Comparison of ENCODE assay signal across 8 cellular contexts in genomic region chr1:184387871-184388670, GRCh38. TPM values are rescaled to one million over a fixed set of nuclear protein-coding genes. Genes with fewer than 3 reads are reported as not detected.
A peak's percentile ranks its signal among the peaks of the same experiment; 100 is the strongest.
DNase-seq lines count a peak whose midpoint lies in the region; ATAC-seq, FAIRE-seq and TF ChIP-seq lines count a peak whose summit lies in the region.

No MANE protein-coding gene starts in this region.

- intact Hi-C loops in prostate gland (cut with DNase I), result loop anchor here (2.0 to 10.0 kb wide), 5 partner anchors 94 to 313 kb away; no protein-coding TSS in a partner anchor

- TF ChIP-seq POLR2A in prostate gland (IDR thresholded peaks at IDR 0.05), result peak; percentile 30

- no peaks in the 10 kb centered on the region for H4K20me1 ChIP-seq in astrocyte (ENCODE audit: insufficient read depth, low read length)

- peaks cover 22% of the 10 kb centered on the region for H3K4me1 Mint-ChIP-seq in astrocyte (ENCODE audit: low read depth, unreplicated experiment)

- peak overlapping the region; percentile 76 for H3K4me3 ChIP-seq in astrocyte (ENCODE audit: insufficient read depth, low read depth, low read length)
- peak overlapping the region; percentile 98 for H3K4me3 ChIP-seq in prostate gland

- peaks cover 7% of the 10 kb centered on the region for H3K27me3 Mint-ChIP-seq in astrocyte (ENCODE audit: low read depth, unreplicated experiment)

- ATAC-seq in GM18858 (IDR thresholded peaks at IDR 0.05; ENCODE audit: unreplicated experiment), result no peak

- H3K79me2 ChIP-seq in astrocyte (ENCODE audit: insufficient read depth, low read length), result peaks cover 4% of the 10 kb centered on the region

- H3K9me3 Mint-ChIP-seq in astrocyte (ENCODE audit: unreplicated experiment), result peaks cover 2% of the 10 kb centered on the region

- TF ChIP-seq CTCF in astrocyte (IDR thresholded peaks at IDR 0.05; ENCODE audit: insufficient read depth, low read depth, low read length) (no peak), prostate gland (IDR thresholded peaks at IDR 0.05) (peak in 3 of 4 experiments; percentile 21 to 48 (median 41))

- peak; percentile 16 for DNase-seq in activated CD4-positive, alpha-beta T cell treated with anti-CD3 and anti-CD28 coated beads for 48 hours
- no peak for DNase-seq in activated CD4-positive, alpha-beta T cell treated with anti-CD3 and anti-CD28 coated beads, Interleukin-2, amount 50 U/mL, for 1 hour
- DNase-seq in NCI-H524 treated with DMSO at 0.1 percent for 48 hours (lab: John Stamatoyannopoulos, UW), result peak; percentile 16
- DNase-seq in astrocyte (ENCODE audit: low read depth), result peak; percentile 78
- DNase-seq in hepatic stellate cell (ENCODE audit: low spot score), result peak; percentile 77
- DNase-seq in prostate gland (ENCODE audit: low spot score), result peak; percentile 59
- no peak for DNase-seq in iPS-NIHi11 (ENCODE audit: low spot score)

- FAIRE-seq in astrocyte (lab: Jason Lieb, UNC), result peak; percentile 20

- H3K36me3 Mint-ChIP-seq in astrocyte (ENCODE audit: low read depth, unreplicated experiment), result peaks cover 2% of the 10 kb centered on the region

- WGBS in prostate gland, result 0% methylated on average over 23 of the region's 23 CpGs

- peak overlapping the region; percentile 50 for H3K27ac Mint-ChIP-seq in astrocyte (ENCODE audit: unreplicated experiment)

- H3K4me3 Mint-ChIP-seq in astrocyte (ENCODE audit: unreplicated experiment), result peak overlapping the region; percentile 86

- H3K9me3 ChIP-seq in astrocyte (ENCODE audit: insufficient read depth, low read depth, low read length) (no peaks in the 10 kb centered on the region), prostate gland (no peaks in the 10 kb centered on the region)

- H3K36me3 ChIP-seq in astrocyte (ENCODE audit: insufficient read depth, low read length) (no peaks in the 10 kb centered on the region), prostate gland (no peaks in the 10 kb centered on the region)

- peak overlapping the region; percentile 76 for H2AFZ ChIP-seq in astrocyte (ENCODE audit: low read depth, low read length)

- H3K9ac ChIP-seq in astrocyte (ENCODE audit: low read length), result peak overlapping the region; percentile 77

- H3K4me2 ChIP-seq in astrocyte (ENCODE audit: low read length), result peak overlapping the region; percentile 99

- H3K4me1 ChIP-seq in astrocyte (ENCODE audit: insufficient read depth, low read length) (peaks cover 10% of the 10 kb centered on the region), prostate gland (replicated peaks) (no peaks in the 10 kb centered on the region)

- peak overlapping the region; percentile 56 for H3K27ac ChIP-seq in astrocyte (ENCODE audit: low read depth, low read length)
- peak overlapping the region; percentile 93 to 94 for H3K27ac ChIP-seq in prostate gland

- H3K27me3 ChIP-seq in astrocyte (ENCODE audit: insufficient read depth, low read length) (peaks cover 3% of the 10 kb centered on the region), prostate gland (replicated peaks; ENCODE audit: insufficient read depth) (no peaks in the 10 kb centered on the region)

RNA-seq across cellular contexts. Expression of gene C1orf21, which starts 1.2 kb away (rescaled TPM):
- total RNA-seq in astrocyte, result 11.1 and 15.1 TPM in 2 replicates
- 10 to 100 TPM; 28.8 to 79.3 TPM for total RNA-seq in prostate gland

Comparison
In these comparisons a context has a peak if more than half of its experiments do, and no peak if none do; other contexts are left out.
1. DNase-seq: peak in activated CD4-positive, alpha-beta T cell treated with anti-CD3 and anti-CD28 coated beads for 48 hours (single experiment), NCI-H524 treated with DMSO at 0.1 percent for 48 hours (single experiment), astrocyte (single experiment), hepatic stellate cell (single experiment) and prostate gland (single experiment); none in activated CD4-positive, alpha-beta T cell treated with anti-CD3 and anti-CD28 coated beads, Interleukin-2, amount 50 U/mL, for 1 hour (single experiment) and iPS-NIHi11 (single experiment).